Comparison of ENCODE assay signal across 23 cellular contexts in genomic region chr1:102726417-102726816, GRCh38.
"Had no signal": no experiment of that assay in that cellular context is flagged by ENCODE, and none has a peak within 500 bp of the region (broad histone marks: within the 10 kb centered on the region; RNA-seq: fewer than 3 reads in every experiment).

No MANE protein-coding gene starts in this region.

- H3K4me1 ChIP-seq: neural progenitor cell, parathyroid adenoma, psoas muscle, right lobe of liver, sigmoid colon, stomach, thyroid gland, tibial nerve, upper lobe of left lung, vagina had no signal

- H3K27me3 ChIP-seq: neural progenitor cell, ovary, right lobe of liver, sigmoid colon, stomach, thyroid gland, tibial nerve, upper lobe of left lung, vagina had no signal

- H3K36me3 ChIP-seq: neural progenitor cell, ovary, right lobe of liver, sigmoid colon, stomach, thoracic aorta, thyroid gland, tibial nerve, upper lobe of left lung, vagina had no signal

- DNase-seq: naive thymus-derived CD4-positive, alpha-beta T cell; natural killer cell; occipital lobe; ovary; posterior cingulate gyrus; psoas muscle; right cardiac atrium; right lobe of liver; sigmoid colon; stimulated activated CD4-positive, alpha-beta T cell treated with anti-CD3 and anti-CD28 coated beads, Interleukin-15, amount 100 ng/mL, for 24 hours; stimulated activated CD4-positive, alpha-beta T cell treated with anti-CD3 and anti-CD28 coated beads, Interleukin-2, amount 100 ng/mL, for 24 hours; stimulated activated CD4-positive, alpha-beta T cell treated with anti-CD3 and anti-CD28 coated beads, Interleukin-2, amount 100 ng/mL, for 48 hours; stimulated activated CD4-positive, alpha-beta T cell treated with anti-CD3 and anti-CD28 coated beads, Interleukin-4, amount 100 ng/mL, for 24 hours; stimulated activated naive B cell treated with anti-CD40 and anti-IgM and Interleukin-4, amounts not matched to agents 10 μg/mL and 1 μg/mL and 100 μg/mL, for 72 hours; stimulated activated naive CD4-positive, alpha-beta T cell treated with Interleukin-2 at 50 U/mL for 16 hours; stomach; thyroid gland; upper lobe of left lung had no signal

- H3K9ac ChIP-seq: neural progenitor cell, parathyroid adenoma had no signal

- H3K27ac ChIP-seq: neural progenitor cell, ovary, parathyroid adenoma, psoas muscle, right lobe of liver, sigmoid colon, stomach, thoracic aorta, thyroid gland, tibial nerve, upper lobe of left lung, vagina had no signal

- H3K4me2 ChIP-seq: neural progenitor cell had no signal

- H3K4me3 ChIP-seq: neural progenitor cell, ovary, psoas muscle, right lobe of liver, sigmoid colon, stomach, thoracic aorta, thyroid gland, tibial nerve, upper lobe of left lung, vagina had no signal

- H3K79me2 ChIP-seq: parathyroid adenoma had no signal

- H2AFZ ChIP-seq: neural progenitor cell, parathyroid adenoma had no signal

- H3K9me3 ChIP-seq: ovary, psoas muscle, right lobe of liver, sigmoid colon, stomach, thoracic aorta, thyroid gland, tibial nerve, upper lobe of left lung, vagina had no signal
